7 cellular contexts compared by ENCODE assay signal in the genomic region with DNA sequence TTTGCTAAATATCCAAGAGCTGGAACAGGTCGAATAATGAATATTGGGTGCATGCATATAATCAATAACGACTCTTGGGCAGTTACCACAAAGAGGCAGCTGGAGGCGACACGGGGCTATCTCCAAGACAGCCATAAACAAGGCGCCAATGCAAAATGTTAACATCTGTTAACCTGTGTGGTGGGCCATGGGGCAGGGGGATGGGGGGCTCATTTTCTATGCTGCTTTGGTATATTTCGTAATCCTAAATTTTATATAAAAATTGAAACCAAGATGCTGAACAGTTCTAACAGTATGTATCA. TPM values are rescaled to one million over a fixed set of nuclear protein-coding genes. Genes with fewer than 3 reads are reported as not detected.
DNase-seq lines count a peak whose midpoint lies in the region; ATAC-seq and TF ChIP-seq lines count a peak whose summit lies in the region.

No MANE protein-coding gene starts in this region.

- peak overlapping the region; percentile 95 for H3K4me3 Mint-ChIP-seq in HFFc6

- ATAC-seq in gastrocnemius medialis (no peak), HG03439 (IDR thresholded peaks at IDR 0.05; ENCODE audit: unreplicated experiment) (no peak)

- no peak for TF ChIP-seq CTCF in HFFc6 (IDR thresholded peaks at IDR 0.05)
- no peak for TF ChIP-seq CTCF in gastrocnemius medialis (IDR thresholded peaks at IDR 0.05 in 4 of 5, conservative IDR thresholded peaks at IDR 0.05 in 1 of 5)

- H3K4me3 ChIP-seq in esophagus (ENCODE audit: low read depth in 1 of 2, low read length in 2 of 2), result peak overlapping the region in 1 of 2 donors; percentile 27
- peak overlapping the region; percentile 73 to 97 (median 90) for H3K4me3 ChIP-seq in gastrocnemius medialis

- H3K4me1 ChIP-seq in esophagus (ENCODE audit: control insufficient read depth in 2 of 2, insufficient read depth in 2 of 2, low read length in 1 of 2) (peaks cover 5 to 41% of the 10 kb centered on the region in 2 donors), gastrocnemius medialis (peaks cover 40 to 48% of the 10 kb centered on the region in 2 donors)

- H3K27me3 Mint-ChIP-seq in HFFc6 (ENCODE audit: insufficient read depth), result peaks cover 8% of the 10 kb centered on the region

- H3K9me3 Mint-ChIP-seq in HFFc6, result no peaks in the 10 kb centered on the region

- no peaks in the 10 kb centered on the region for H3K27me3 ChIP-seq in esophagus (ENCODE audit: control insufficient read depth in 1 of 2, insufficient read depth in 2 of 2, low read length in 2 of 2)
- no peaks in the 10 kb centered on the region for H3K27me3 ChIP-seq in gastrocnemius medialis

- H3K36me3 Mint-ChIP-seq in HFFc6 (ENCODE audit: low read depth), result no peaks in the 10 kb centered on the region

- H3K36me3 ChIP-seq in esophagus (ENCODE audit: control insufficient read depth in 2 of 2, insufficient read depth in 2 of 2, low read length in 1 of 2), result peaks cover 0 to 3% of the 10 kb centered on the region in 2 donors
- H3K36me3 ChIP-seq in gastrocnemius medialis, result no peaks in the 10 kb centered on the region

- H3K4me1 Mint-ChIP-seq in HFFc6 (ENCODE audit: low read depth), result peaks cover 48% of the 10 kb centered on the region

- H3K9me3 ChIP-seq in esophagus (ENCODE audit: control insufficient read depth in 2 of 2, insufficient read depth in 1 of 2, low read depth in 1 of 2, low read length in 1 of 2) (no peaks in the 10 kb centered on the region), gastrocnemius medialis (no peaks in the 10 kb centered on the region)

- no peak for TF ChIP-seq POLR2A in gastrocnemius medialis (IDR thresholded peaks at IDR 0.05)

- no peak for DNase-seq in HFFc6
- DNase-seq in SHP77 treated with DMSO at 0.1 percent for 48 hours (lab: John Stamatoyannopoulos, UW), result peak; percentile 52
- DNase-seq in gastrocnemius medialis, result no peak
- DNase-seq in NCI-H510A treated with DMSO at 0.1 percent for 48 hours (lab: John Stamatoyannopoulos, UW), result no peak
- no peak for DNase-seq in SKM-1 treated with dmso at 0.1 percent for 144 hours (lab: John Stamatoyannopoulos, UW; ENCODE audit: unreplicated experiment)

- intact Hi-C loops in gastrocnemius medialis (cut with DNase I; ENCODE audit: low total_unique reads), result loop anchor here (1.0 to 5.0 kb wide), 2 partner anchors 468 to 1064 kb away; a partner anchor contains a TSS

- H3K27ac Mint-ChIP-seq in HFFc6, result peak overlapping the region; percentile 98

- peak overlapping the region; percentile 89 to 91 for H3K27ac ChIP-seq in esophagus (ENCODE audit: low read depth in 2 of 2, low read length in 1 of 2)
- H3K27ac ChIP-seq in gastrocnemius medialis, result peak overlapping the region; percentile 94 to 100 (median 97)

- 40 to 44% methylated on average over 6 of the region's 6 CpGs for WGBS in esophagus, 2 donors

- in situ Hi-C loops in gastrocnemius medialis (cut with MboI; ENCODE audit: low sequenced_read_pairs in 4 of 4), result loop anchor here in 3 of 4 donors (5.0 to 25.0 kb wide), 5 partner anchors 91 to 474 kb away; a partner anchor contains a TSS

RNA-seq across cellular contexts. Expression of a gene that starts 1.3 kb away (rescaled TPM):
- total RNA-seq in HFFc6 (2021; fragmentation: NEBNext Ultra II Directional; extraction: Animal tissue kit (Norgen Biotek cat#: 25700)), result 10 to 100 TPM; 10.6 to 13.4 (median 11.3) TPM
- polyA plus RNA-seq in esophagus, result 10 to 100 TPM; 12.9 to 24.0 TPM
- total RNA-seq in gastrocnemius medialis, result 1 to 10 TPM; 4.1 to 7.0 (median 6.7) TPM

RNA-seq across cellular contexts. Expression of a gene that starts 10.7 kb away (rescaled TPM):
- not detected for total RNA-seq in HFFc6 (2021; fragmentation: NEBNext Ultra II Directional; extraction: Animal tissue kit (Norgen Biotek cat#: 25700))
- polyA plus RNA-seq in esophagus, result under 1 TPM; 0.01 to 0.08 TPM
- under 1 TPM in 3 of 4 donors, not detected in 1; 0.07 to 0.27 (median 0.20) TPM for total RNA-seq in gastrocnemius medialis
